ENCODE assay signal across 16 cellular contexts in the genomic region with DNA sequence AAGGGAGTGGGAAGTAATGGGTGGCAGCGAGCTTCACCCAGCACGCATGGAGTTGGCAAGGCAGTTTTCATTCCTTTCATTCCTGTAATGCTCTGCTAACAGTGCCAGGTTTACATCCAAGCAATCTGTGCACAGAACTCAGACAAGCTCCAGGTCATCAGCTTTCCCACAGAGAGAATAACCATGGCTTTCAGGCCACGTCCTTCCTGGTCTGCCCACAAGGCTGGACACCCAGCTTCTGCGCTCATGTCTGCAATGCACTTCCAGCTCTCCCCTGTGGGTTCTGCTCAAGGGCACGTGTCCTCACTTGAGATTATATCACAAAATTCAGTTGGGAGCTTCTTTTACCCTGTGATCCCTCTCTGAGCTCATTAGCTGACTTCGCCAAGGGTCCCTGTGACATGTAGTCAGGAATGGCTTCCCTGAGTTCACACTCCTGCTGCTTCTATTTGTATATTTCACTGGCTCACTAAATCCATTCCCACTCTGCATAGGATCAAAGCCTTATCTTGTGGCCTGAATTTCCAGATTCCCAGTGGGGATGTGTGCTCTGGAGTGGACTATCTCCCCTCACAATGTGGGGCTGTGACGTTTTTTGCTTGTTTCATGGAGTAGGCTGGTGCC. TPM values are rescaled to one million over a fixed set of nuclear protein-coding genes. Genes with fewer than 3 reads are reported as not detected.
DNase-seq lines count a peak whose midpoint lies in the region; ATAC-seq and TF ChIP-seq lines count a peak whose summit lies in the region.
"Had no signal": no experiment of that assay in that cellular context is flagged by ENCODE, and none has a peak within 500 bp of the region (broad histone marks: within the 10 kb centered on the region; RNA-seq: fewer than 3 reads in every experiment).

No MANE protein-coding gene starts in this region.

- POLR2A ChIA-PET in activated CD4-positive, alpha-beta T cell treated with anti-CD3 and anti-CD28 coated beads for 36 hours (lab: Charles Lee), result no interaction called here

- no peaks in the 10 kb centered on the region for H3K4me1 Mint-ChIP-seq in activated CD4-positive, alpha-beta T cell treated with anti-CD3 and anti-CD28 coated beads for 36 hours
- H3K4me1 Mint-ChIP-seq: activated naive CD4-positive, alpha-beta T cell treated with anti-CD3 and anti-CD28 coated beads, Interleukin-2, amount 10 ng/mL, durations not matched to agents 7 days and 5 days; central memory CD8-positive, alpha-beta T cell had no signal

- DNase-seq in AG20443 (ENCODE audit: low spot score) (peak; percentile 42), ascending aorta (ENCODE audit: low spot score in 2 of 2) (peak in 1 of 2 donors; percentile 55), left cardiac atrium (no peak), omental fat pad (ENCODE audit: low spot score) (no peak), DMS153 (lab: John Stamatoyannopoulos, UW) (no peak)
- DNase-seq in activated CD4-positive, alpha-beta T cell treated with anti-CD3 and anti-CD28 coated beads, Interleukin-2, amount 50 U/mL, for 48 hours, result no peak
- DNase-seq in activated CD4-positive, alpha-beta T cell treated with anti-CD3 and anti-CD28 coated beads for 36 hours, result no peak
- DNase-seq: activated naive CD4-positive, alpha-beta T cell treated with anti-CD3 and anti-CD28 coated beads, Interleukin-2, amount 10 ng/mL, durations not matched to agents 7 days and 5 days; AML-193; hypothalamus; NCI-H510A treated with DMSO at 0.1 percent for 48 hours had no signal

- H3K4me3 Mint-ChIP-seq in activated CD4-positive, alpha-beta T cell treated with anti-CD3 and anti-CD28 coated beads for 36 hours, result no peak overlapping the region
- H3K4me3 Mint-ChIP-seq: activated naive CD4-positive, alpha-beta T cell treated with anti-CD3 and anti-CD28 coated beads, Interleukin-2, amount 10 ng/mL, durations not matched to agents 7 days and 5 days; central memory CD8-positive, alpha-beta T cell; stimulated activated naive CD8-positive, alpha-beta T cell treated with anti-CD3 and anti-CD28 coated beads, Interleukin-15, Interleukin-2, amounts not matched to agents 100 ng/mL and 50 ng/mL, for 24 hours had no signal

- ATAC-seq in left cardiac atrium (peak; percentile 41 to 42), omental fat pad (ENCODE audit: low FRiP score) (peak; percentile 53), GM21526 (IDR thresholded peaks at IDR 0.05; ENCODE audit: low FRiP score, unreplicated experiment) (no peak)
- ATAC-seq in activated CD4-positive, alpha-beta T cell treated with anti-CD3 and anti-CD28 coated beads for 36 hours, result no peak
- ATAC-seq: Panc1 had no signal

- no peak overlapping the region for H3K27ac Mint-ChIP-seq in activated CD4-positive, alpha-beta T cell treated with anti-CD3 and anti-CD28 coated beads for 36 hours
- H3K27ac Mint-ChIP-seq: activated naive CD4-positive, alpha-beta T cell treated with anti-CD3 and anti-CD28 coated beads, Interleukin-2, amount 10 ng/mL, durations not matched to agents 7 days and 5 days; stimulated activated naive CD8-positive, alpha-beta T cell treated with anti-CD3 and anti-CD28 coated beads, Interleukin-15, Interleukin-2, amounts not matched to agents 100 ng/mL and 50 ng/mL, for 24 hours had no signal

- TF ChIP-seq CTCF in ascending aorta (IDR thresholded peaks at IDR 0.05), result no peak
- TF ChIP-seq CTCF in omental fat pad (IDR thresholded peaks at IDR 0.05), result no peak

- no peaks in the 10 kb centered on the region for H3K27me3 ChIP-seq in ascending aorta

- H3K4me3 ChIP-seq in ascending aorta, result no peak overlapping the region

- peaks cover 0 to 3% of the 10 kb centered on the region in 2 donors for H3K4me1 ChIP-seq in ascending aorta

- H3K36me3 ChIP-seq in ascending aorta, result no peaks in the 10 kb centered on the region

- intact Hi-C loops in ascending aorta (cut with DNase I) (no loop called here), left cardiac atrium (cut with DNase I) (loop anchor here in 1 of 2 donors (10.0 kb wide), 2 partner anchors 110 to 130 kb away; a partner anchor contains a TSS)
- intact Hi-C loops in activated CD4-positive, alpha-beta T cell treated with anti-CD3 and anti-CD28 coated beads for 36 hours (cut with DNase I, micrococcal nuclease), result no loop called here

- CTCF ChIA-PET in activated CD4-positive, alpha-beta T cell treated with anti-CD3 and anti-CD28 coated beads for 36 hours (lab: Charles Lee), result interaction anchor here (4.5 kb wide), 1 partner anchor 135 kb away, joined by 34 read pairs; no protein-coding TSS in a partner anchor

- H3K9me3 Mint-ChIP-seq in activated CD4-positive, alpha-beta T cell treated with anti-CD3 and anti-CD28 coated beads for 36 hours (ENCODE audit: low read depth), result no peaks in the 10 kb centered on the region
- H3K9me3 Mint-ChIP-seq: activated naive CD4-positive, alpha-beta T cell treated with anti-CD3 and anti-CD28 coated beads, Interleukin-2, amount 10 ng/mL, durations not matched to agents 7 days and 5 days; central memory CD8-positive, alpha-beta T cell; stimulated activated naive CD8-positive, alpha-beta T cell treated with anti-CD3 and anti-CD28 coated beads, Interleukin-15, Interleukin-2, amounts not matched to agents 100 ng/mL and 50 ng/mL, for 24 hours had no signal

- H3K9me3 ChIP-seq in ascending aorta, result no peaks in the 10 kb centered on the region

- no peaks in the 10 kb centered on the region for H3K36me3 Mint-ChIP-seq in activated CD4-positive, alpha-beta T cell treated with anti-CD3 and anti-CD28 coated beads for 36 hours (ENCODE audit: low read depth)
- H3K36me3 Mint-ChIP-seq: activated naive CD4-positive, alpha-beta T cell treated with anti-CD3 and anti-CD28 coated beads, Interleukin-2, amount 10 ng/mL, durations not matched to agents 7 days and 5 days had no signal

- peak overlapping the region; percentile 17 to 45 for H3K27ac ChIP-seq in ascending aorta
- H3K27ac ChIP-seq: HL-60 had no signal

- no peaks in the 10 kb centered on the region for H3K27me3 Mint-ChIP-seq in activated CD4-positive, alpha-beta T cell treated with anti-CD3 and anti-CD28 coated beads for 36 hours

RNA-seq across cellular contexts. Expression of a gene that starts 18.6 kb away (rescaled TPM):
- total RNA-seq in ascending aorta (16.6 TPM), left cardiac atrium (100 to 1,000 TPM; 138 to 170 TPM), omental fat pad (100 to 1,000 TPM in 3 of 4 donors, 10 to 100 TPM in 1; 51.7 to 269 (median 192) TPM)
- not detected for total RNA-seq in activated CD4-positive, alpha-beta T cell treated with anti-CD3 and anti-CD28 coated beads for 36 hours

RNA-seq across cellular contexts. Expression of a gene that starts 21.9 kb away (rescaled TPM):
- total RNA-seq in ascending aorta (18.4 TPM), left cardiac atrium (100 to 1,000 TPM; 119 to 147 TPM), omental fat pad (100 to 1,000 TPM; 107 to 237 (median 129) TPM)
- under 1 TPM; 0.66 to 0.86 TPM for total RNA-seq in activated CD4-positive, alpha-beta T cell treated with anti-CD3 and anti-CD28 coated beads for 36 hours

Comparison
In these comparisons a context has a peak if more than half of its experiments do, and no peak if none do; other contexts are left out.
1. ATAC-seq: peak in left cardiac atrium (2 of 2) and omental fat pad (single experiment); none in GM21526 (single experiment) and activated CD4-positive, alpha-beta T cell treated with anti-CD3 and anti-CD28 coated beads for 36 hours (single experiment).
2. RNA of a gene that starts 18.6 kb away (total RNA-seq): 51.7 to 269 TPM in omental fat pad, 138 to 170 TPM in left cardiac atrium and 16.6 TPM in ascending aorta (single experiment); not detected in activated CD4-positive, alpha-beta T cell treated with anti-CD3 and anti-CD28 coated beads for 36 hours; every median in the first group is over 10 times any median in the second.
3. RNA of a gene that starts 21.9 kb away (total RNA-seq): 119 to 147 TPM in left cardiac atrium, 107 to 237 TPM in omental fat pad and 18.4 TPM in ascending aorta (single experiment); 0.66 to 0.86 TPM in activated CD4-positive, alpha-beta T cell treated with anti-CD3 and anti-CD28 coated beads for 36 hours; every median in the first group is over 10 times any median in the second.